Comparison of ENCODE assay signal across 28 cellular contexts in the genomic region with DNA sequence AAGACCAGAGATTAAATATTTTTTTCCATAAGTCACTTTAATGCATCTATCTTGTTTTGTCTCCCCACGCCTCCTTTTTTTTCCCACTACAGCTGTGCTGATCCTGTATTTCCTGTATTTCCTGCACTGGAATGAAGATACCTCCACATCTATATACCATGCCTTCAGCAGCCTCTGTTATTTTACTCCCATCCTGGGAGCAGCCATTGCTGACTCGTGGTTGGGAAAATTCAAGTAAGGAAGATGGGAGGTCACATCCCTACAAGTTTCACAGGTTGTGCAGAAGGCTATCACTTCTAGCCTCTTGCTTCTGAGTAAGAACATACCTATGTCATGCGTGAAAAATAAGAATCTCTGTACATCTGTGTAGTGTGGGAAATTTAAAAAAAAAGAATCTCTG.
"Had no signal": no experiment of that assay in that cellular context is flagged by ENCODE, and none has a peak within 500 bp of the region (broad histone marks: within the 10 kb centered on the region; RNA-seq: fewer than 3 reads in every experiment).

No MANE protein-coding gene starts in this region.

- H3K4me3 ChIP-seq: lower lobe of right lung, pancreas, prostate gland, skin epidermis, spleen, tibial nerve, upper lobe of right lung had no signal

- FAIRE-seq: pancreas, urothelium cell line had no signal

- H3K36me3 ChIP-seq: prostate gland, tibial nerve had no signal

- H3K36me3 Mint-ChIP-seq: stimulated activated effector memory CD8-positive, alpha-beta T cell treated with anti-CD3 and anti-CD28 coated beads, Interleukin-12 subunit alpha, Interleukin-12 subunit beta, amount 100 ng/mL, for 72 hours had no signal

- H3K27me3 ChIP-seq: pancreas, spleen, tibial nerve, upper lobe of right lung had no signal

- H3K4me3 Mint-ChIP-seq: naive thymus-derived CD8-positive, alpha-beta T cell; nephron; neural crest cell; stimulated activated effector memory CD8-positive, alpha-beta T cell treated with anti-CD3 and anti-CD28 coated beads, Interleukin-12 subunit alpha, Interleukin-12 subunit beta, amount 100 ng/mL, for 72 hours; stimulated activated naive CD8-positive, alpha-beta T cell treated with anti-CD3 and anti-CD28 coated beads, Interleukin-15, amount 100 ng/mL, for 72 hours had no signal

- H3K9me3 ChIP-seq: lower lobe of right lung, pancreas, prostate gland, spleen, tibial nerve, upper lobe of right lung had no signal

- ATAC-seq: left cardiac atrium; left lobe of liver; naive thymus-derived CD8-positive, alpha-beta T cell; right cardiac atrium; sciatic nerve; stimulated activated effector memory CD8-positive, alpha-beta T cell treated with anti-CD3 and anti-CD28 coated beads, Interleukin-12 subunit alpha, Interleukin-12 subunit beta, amount 100 ng/mL, for 72 hours; stimulated activated naive CD8-positive, alpha-beta T cell treated with anti-CD3 and anti-CD28 coated beads, Interleukin-15, amount 100 ng/mL, for 72 hours had no signal

- H3K4me1 Mint-ChIP-seq: naive thymus-derived CD8-positive, alpha-beta T cell; neural crest cell; stimulated activated effector memory CD8-positive, alpha-beta T cell treated with anti-CD3 and anti-CD28 coated beads, Interleukin-12 subunit alpha, Interleukin-12 subunit beta, amount 100 ng/mL, for 72 hours; stimulated activated naive CD8-positive, alpha-beta T cell treated with anti-CD3 and anti-CD28 coated beads, Interleukin-15, amount 100 ng/mL, for 72 hours had no signal

- H3K27ac Mint-ChIP-seq: naive thymus-derived CD8-positive, alpha-beta T cell; nephron; stimulated activated effector memory CD8-positive, alpha-beta T cell treated with anti-CD3 and anti-CD28 coated beads, Interleukin-12 subunit alpha, Interleukin-12 subunit beta, amount 100 ng/mL, for 72 hours had no signal

- H3K4me1 ChIP-seq: lower lobe of right lung, prostate gland had no signal

- H3K27me3 Mint-ChIP-seq: naive thymus-derived CD8-positive, alpha-beta T cell; stimulated activated naive CD8-positive, alpha-beta T cell treated with anti-CD3 and anti-CD28 coated beads, Interleukin-15, amount 100 ng/mL, for 72 hours had no signal

- H3K9me3 Mint-ChIP-seq: nephron; neural crest cell; stimulated activated effector memory CD8-positive, alpha-beta T cell treated with anti-CD3 and anti-CD28 coated beads, Interleukin-12 subunit alpha, Interleukin-12 subunit beta, amount 100 ng/mL, for 72 hours; stimulated activated naive CD8-positive, alpha-beta T cell treated with anti-CD3 and anti-CD28 coated beads, Interleukin-15, amount 100 ng/mL, for 72 hours had no signal

- DNase-seq: hypothalamus; islet precursor cell; kidney glomerular epithelial cell; left cardiac atrium; lower lobe of right lung; mammary epithelial cell; mesenchymal stem cell; naive thymus-derived CD8-positive, alpha-beta T cell; nucleus accumbens; pancreas; posterior cingulate gyrus; retina; right cardiac atrium; spleen; stimulated activated CD4-positive, alpha-beta T cell treated with anti-CD3 and anti-CD28 coated beads, Interleukin-4, amount 100 ng/mL, for 24 hours; stimulated activated naive CD4-positive, alpha-beta T cell; stimulated activated naive CD8-positive, alpha-beta T cell treated with anti-CD3 and anti-CD28 coated beads, Interleukin-15, amount 100 ng/mL, for 72 hours; substantia nigra; upper lobe of right lung had no signal

- H3K27ac ChIP-seq: lower lobe of right lung, pancreas, prostate gland, skin epidermis, spleen, tibial nerve, upper lobe of right lung had no signal
